ENCODE assay signal across 12 cellular contexts in genomic region chr3:51719413-51720025, GRCh38. TPM values are rescaled to one million over a fixed set of nuclear protein-coding genes. Genes with fewer than 3 reads are reported as not detected.
DNase-seq lines count a peak whose midpoint lies in the region; ATAC-seq and TF ChIP-seq lines count a peak whose summit lies in the region.
"Had no signal": no experiment of that assay in that cellular context is flagged by ENCODE, and none has a peak within 500 bp of the region (broad histone marks: within the 10 kb centered on the region; RNA-seq: fewer than 3 reads in every experiment).

No MANE protein-coding gene starts in this region.

- no peaks in the 10 kb centered on the region for H3K79me1 ChIP-seq in mesendoderm (ENCODE audit: low read length)

- H3K18ac ChIP-seq in mesendoderm (ENCODE audit: low read length): no peak overlapping the region

- no peak overlapping the region for H4K8ac ChIP-seq in mesendoderm (ENCODE audit: low read depth, low read length)

- no peak overlapping the region for H3K4me3 Mint-ChIP-seq in CD4-positive, alpha-beta T cell
- H3K4me3 Mint-ChIP-seq: CD4-positive, CD25-positive, alpha-beta regulatory T cell; stimulated activated naive B cell treated with anti-CD40 and anti-IgM and Interleukin-4, amounts not matched to agents 10 μg/mL and 1 μg/mL and 100 μg/mL, for 72 hours had no signal

- H3K4me1 Mint-ChIP-seq in CD4-positive, alpha-beta T cell (ENCODE audit: low read depth): peaks cover 40% of the 10 kb centered on the region

- CTCF ChIA-PET in CD4-positive, alpha-beta T cell (lab: Charles Lee): interaction anchor here (0.7 kb wide), 1 partner anchor 12 kb away, joined by 3 read pairs; no protein-coding TSS in a partner anchor
- CTCF ChIA-PET in RWPE1 (lab: Yijun Ruan, JAX): interaction anchor here (0.5 to 1.2 kb wide), 8 partner anchors 8 to 1038 kb away, joined by 3 to 9 read pairs (median 3); no protein-coding TSS in a partner anchor

- H2BK15ac ChIP-seq in mesendoderm (replicated peaks; ENCODE audit: low read depth): no peak overlapping the region

- no peak overlapping the region for H3K4me2 ChIP-seq in mesendoderm (ENCODE audit: low read length)

- no peaks in the 10 kb centered on the region for H3K36me3 ChIP-seq in mesendoderm (ENCODE audit: control insufficient read depth, insufficient read depth, low read length)
- no peaks in the 10 kb centered on the region for H3K36me3 ChIP-seq in effector memory CD4-positive, alpha-beta T cell (ENCODE audit: control insufficient read depth, insufficient read depth, low read length)
- H3K36me3 ChIP-seq: gastrocnemius medialis had no signal

- no peak for ATAC-seq in CD4-positive, alpha-beta T cell (ENCODE audit: poor library complexity)

- no peak overlapping the region for H3K23ac ChIP-seq in mesendoderm (ENCODE audit: low read length)

- H3K4me1 ChIP-seq in mesendoderm (ENCODE audit: control insufficient read depth, low read depth, low read length): no peaks in the 10 kb centered on the region
- H3K4me1 ChIP-seq in effector memory CD4-positive, alpha-beta T cell (ENCODE audit: control insufficient read depth, insufficient read depth, low read length, poor library complexity, severe bottlenecking): peaks cover 10% of the 10 kb centered on the region
- H3K4me1 ChIP-seq: gastrocnemius medialis had no signal

- intact Hi-C loops in CD4-positive, alpha-beta T cell (cut with DNase I, micrococcal nuclease): no loop called here

- no peak overlapping the region for H4K5ac ChIP-seq in mesendoderm (ENCODE audit: low read length)

- TF ChIP-seq CTCF in CD4-positive, alpha-beta T cell (IDR thresholded peaks at IDR 0.05): peak; percentile 14
- TF ChIP-seq CTCF in GM13976 (IDR thresholded peaks at IDR 0.05; ENCODE audit: borderline replicate concordance, control extremely low read depth, extremely low read depth, insufficient read depth, missing control alignments) (no peak), RWPE1 (conservative IDR thresholded peaks at IDR 0.05; ENCODE audit: low read depth) (0 out of 2 replicates have a peak, but pooled peaks have one; percentile 28)

- no peak overlapping the region for H2BK120ac ChIP-seq in mesendoderm (ENCODE audit: low read depth, low read length)

- WGBS in mesendoderm (ENCODE audit: extremely low coverage, insufficient coverage, low lambda C conversion rate): no CpG with 5 or more reads among the region's 5 CpGs

- H3K27ac Mint-ChIP-seq in CD4-positive, alpha-beta T cell: no peak overlapping the region
- H3K27ac Mint-ChIP-seq: stimulated activated naive B cell treated with anti-CD40 and anti-IgM and Interleukin-4, amounts not matched to agents 10 μg/mL and 1 μg/mL and 100 μg/mL, for 72 hours had no signal

- H3K9me3 Mint-ChIP-seq in CD4-positive, alpha-beta T cell: no peaks in the 10 kb centered on the region
- H3K9me3 Mint-ChIP-seq: stimulated activated naive B cell treated with anti-CD40 and anti-IgM and Interleukin-4, amounts not matched to agents 10 μg/mL and 1 μg/mL and 100 μg/mL, for 72 hours had no signal

- H3K9me3 ChIP-seq in CD4-positive, alpha-beta T cell (ENCODE audit: control insufficient read depth, low read length): no peaks in the 10 kb centered on the region
- H3K9me3 ChIP-seq in effector memory CD4-positive, alpha-beta T cell (ENCODE audit: control insufficient read depth, low read length): no peaks in the 10 kb centered on the region
- H3K9me3 ChIP-seq: gastrocnemius medialis had no signal

- no peak overlapping the region for H3K4me3 ChIP-seq in mesendoderm (ENCODE audit: low read length)
- no peak overlapping the region for H3K4me3 ChIP-seq in effector memory CD4-positive, alpha-beta T cell (ENCODE audit: insufficient read depth, low read depth, low read length, poor library complexity, severe bottlenecking)
- H3K4me3 ChIP-seq: gastrocnemius medialis had no signal

- H3K27ac ChIP-seq in CD4-positive, alpha-beta T cell (ENCODE audit: low read depth, low read length): no peak overlapping the region
- H3K27ac ChIP-seq in RWPE1 (no peak overlapping the region), mesendoderm (ENCODE audit: low read depth, low read length) (no peak overlapping the region)
- H3K27ac ChIP-seq in effector memory CD4-positive, alpha-beta T cell (ENCODE audit: insufficient read depth, low read length, poor library complexity, severe bottlenecking): no peak overlapping the region
- H3K27ac ChIP-seq: gastrocnemius medialis had no signal

- no peak for DNase-seq in CD4-positive, alpha-beta T cell
- DNase-seq in GM13976 (ENCODE audit: low spot score) (peak; percentile 24), RWPE1 (ENCODE audit: low spot score) (no peak), mesendoderm (no peak), GF-D8 (lab: John Stamatoyannopoulos, UW) (no peak), T-helper 9 cell (no peak), NCI-H1417 (lab: John Stamatoyannopoulos, UW) (no peak)
- no peak for DNase-seq in effector memory CD4-positive, alpha-beta T cell

- no peak overlapping the region for H2AK5ac ChIP-seq in mesendoderm (ENCODE audit: low read length)

- H3K36me3 Mint-ChIP-seq in CD4-positive, alpha-beta T cell (ENCODE audit: low read depth): no peaks in the 10 kb centered on the region

- H2BK5ac ChIP-seq in mesendoderm (ENCODE audit: low read length): no peak overlapping the region

- no peaks in the 10 kb centered on the region for H3K27me3 ChIP-seq in CD4-positive, alpha-beta T cell (ENCODE audit: control insufficient read depth, insufficient read depth, low read length)
- no peaks in the 10 kb centered on the region for H3K27me3 ChIP-seq in mesendoderm (ENCODE audit: insufficient read depth, low read length, poor library complexity)
- no peaks in the 10 kb centered on the region for H3K27me3 ChIP-seq in effector memory CD4-positive, alpha-beta T cell (replicated peaks; ENCODE audit: control insufficient read depth, insufficient read depth, low read length, poor library complexity, severe bottlenecking)
- H3K27me3 ChIP-seq: gastrocnemius medialis had no signal

- H3K4ac ChIP-seq in mesendoderm (ENCODE audit: low read depth, low read length): no peak overlapping the region

- in situ Hi-C loops in GM13976 (cut with MboI; ENCODE audit: low sequenced_read_pairs, unreplicated experiment): loop anchor here (10.0 kb wide), 1 partner anchor 75 kb away; no protein-coding TSS in a partner anchor

- peak overlapping the region; percentile 47 for H3K56ac ChIP-seq in mesendoderm (ENCODE audit: low read length)

- POLR2A ChIA-PET in CD4-positive, alpha-beta T cell (lab: Charles Lee): interaction anchor here (1.0 to 1.5 kb wide), 2 partner anchors 33 to 219 kb away, joined by 3 to 4 read pairs; partner anchors contain the start of gene DCAF1
- POLR2A ChIA-PET in RWPE1 (lab: Yijun Ruan, JAX; ENCODE audit: low non-redundant PET): no interaction called here

- no peaks in the 10 kb centered on the region for H3K79me2 ChIP-seq in mesendoderm (ENCODE audit: control insufficient read depth, insufficient read depth, low read length)

- no peaks in the 10 kb centered on the region for H3K27me3 Mint-ChIP-seq in CD4-positive, alpha-beta T cell
- H3K27me3 Mint-ChIP-seq: CD4-positive, CD25-positive, alpha-beta regulatory T cell; stimulated activated naive B cell treated with anti-CD40 and anti-IgM and Interleukin-4, amounts not matched to agents 10 μg/mL and 1 μg/mL and 100 μg/mL, for 72 hours had no signal

- H3K9ac ChIP-seq in mesendoderm (ENCODE audit: low read length): no peak overlapping the region

RNA-seq across cellular contexts. Expression of gene GRM2, which starts 12.7 kb away (rescaled TPM):
- 1 to 10 TPM; 4.1 to 4.2 TPM for total RNA-seq in CD4-positive, alpha-beta T cell
- 2.7 TPM for polyA plus RNA-seq in mesendoderm (2013, experiment 1 of 2)
- polyA plus RNA-seq in mesendoderm (2013, experiment 2 of 2): 2.4 TPM
- total RNA-seq: kidney epithelial cell had no signal

RNA-seq across cellular contexts. Expression of gene TEX264, which starts 48.5 kb away (rescaled TPM):
- total RNA-seq in CD4-positive, alpha-beta T cell: 10 to 100 TPM; 24.9 to 25.9 TPM
- 7.8 TPM for polyA plus RNA-seq in mesendoderm (2013, experiment 1 of 2)
- 6.9 TPM for polyA plus RNA-seq in mesendoderm (2013, experiment 2 of 2)

RNA-seq across cellular contexts. Expression of gene IQCF6, which starts 59.5 kb away (rescaled TPM):
- total RNA-seq in CD4-positive, alpha-beta T cell: not detected
- not detected for polyA plus RNA-seq in mesendoderm (2013, experiment 1 of 2)
- not detected for polyA plus RNA-seq in mesendoderm (2013, experiment 2 of 2)
- total RNA-seq: CD4-positive, CD25-positive, alpha-beta regulatory T cell; gastrocnemius medialis; kidney epithelial cell had no signal
- polyA plus RNA-seq: CD4-positive, CD25-positive, alpha-beta regulatory T cell had no signal
